Comparison of ENCODE assay signal across 14 cellular contexts in genomic region chr2:191728710-191729597, GRCh38.
DNase-seq lines count a peak whose midpoint lies in the region; ATAC-seq and TF ChIP-seq lines count a peak whose summit lies in the region.
"Had no signal": no experiment of that assay in that cellular context is flagged by ENCODE, and none has a peak within 500 bp of the region (broad histone marks: within the 10 kb centered on the region; RNA-seq: fewer than 3 reads in every experiment).

No MANE protein-coding gene starts in this region.

- H3K4me2 ChIP-seq in OCI-LY3 (ENCODE audit: low read length): peak overlapping the region; percentile 52

- no peak overlapping the region for H2AFZ ChIP-seq in OCI-LY3 (ENCODE audit: low read depth, low read length)

- no peaks in the 10 kb centered on the region for H4K20me1 ChIP-seq in OCI-LY3 (ENCODE audit: insufficient read depth, low read length)

- DNase-seq in CD1c-positive myeloid dendritic cell (ENCODE audit: extremely low spot score): peak; percentile 6
- peak; percentile 20 for DNase-seq in HCEC 1CT
- peak; percentile 52 for DNase-seq in fibroblast of mammary gland (ENCODE audit: low read depth)
- no peak for DNase-seq in NCI-H526 treated with DMSO at 0.1 percent for 48 hours (lab: John Stamatoyannopoulos, UW)
- no peak for DNase-seq in NCI-H1930 (lab: John Stamatoyannopoulos, UW)
- DNase-seq in nucleus accumbens (lab: John Stamatoyannopoulos, UW): no peak
- DNase-seq: activated B cell treated with CpG ODN at 0.5 μM for 24 hours; cortex of kidney; naive B cell; NCI-H146; Peyer's patch; stimulated activated naive CD4-positive, alpha-beta T cell treated with Interleukin-2 at 50 U/mL for 16 hours had no signal

- peaks cover 15% of the 10 kb centered on the region for H3K4me1 ChIP-seq in OCI-LY3 (ENCODE audit: low read length)

- no peak overlapping the region for H3K27ac ChIP-seq in OCI-LY3 (ENCODE audit: low read length)
- H3K27ac ChIP-seq: Peyer's patch had no signal

- no peaks in the 10 kb centered on the region for H3K9me3 ChIP-seq in OCI-LY3 (ENCODE audit: insufficient read depth, low read length)
- H3K9me3 ChIP-seq: Peyer's patch had no signal

- no peak; the same call in 1 of the 2 replicates for TF ChIP-seq CTCF in OCI-LY3 (IDR thresholded peaks at IDR 0.05; ENCODE audit: low read depth, low read length)
- TF ChIP-seq CTCF in fibroblast of mammary gland (conservative IDR thresholded peaks at IDR 0.05; ENCODE audit: control insufficient read depth, insufficient read depth, low read depth, low read length): peak; percentile 4

- H3K36me3 ChIP-seq in OCI-LY3 (replicated peaks; ENCODE audit: low read depth, low read length): no peaks in the 10 kb centered on the region
- H3K36me3 ChIP-seq: Peyer's patch had no signal

- ATAC-seq in HG03342 (IDR thresholded peaks at IDR 0.05; ENCODE audit: unreplicated experiment): no peak

- H3K4me3 ChIP-seq in OCI-LY3 (ENCODE audit: low read length) (peak overlapping the region; percentile 26; the same call in 1 of the 2 replicates), fibroblast of mammary gland (ENCODE audit: control insufficient read depth, low read depth, low read length) (no peak overlapping the region)
- H3K4me3 ChIP-seq: Peyer's patch had no signal

- no peak overlapping the region; the same call in 1 of the 2 replicates for H3K9ac ChIP-seq in OCI-LY3 (ENCODE audit: low read length)

- H3K27me3 ChIP-seq in OCI-LY3 (ENCODE audit: low read depth, low read length): peaks cover 7% of the 10 kb centered on the region; the same call in 1 of the 2 replicates
- H3K27me3 ChIP-seq: Peyer's patch had no signal

- H3K79me2 ChIP-seq in OCI-LY3 (ENCODE audit: low read length): no peaks in the 10 kb centered on the region

Comparison
In these comparisons a context has a peak if more than half of its experiments do, and no peak if none do; other contexts are left out.
1. DNase-seq: peak in CD1c-positive myeloid dendritic cell (single experiment), HCEC 1CT (single experiment) and fibroblast of mammary gland (single experiment); none in NCI-H526 treated with DMSO at 0.1 percent for 48 hours (single experiment), NCI-H1930 (0 of 2) and nucleus accumbens (0 of 56).